ENCODE assay signal across 8 cellular contexts in the genomic region with DNA sequence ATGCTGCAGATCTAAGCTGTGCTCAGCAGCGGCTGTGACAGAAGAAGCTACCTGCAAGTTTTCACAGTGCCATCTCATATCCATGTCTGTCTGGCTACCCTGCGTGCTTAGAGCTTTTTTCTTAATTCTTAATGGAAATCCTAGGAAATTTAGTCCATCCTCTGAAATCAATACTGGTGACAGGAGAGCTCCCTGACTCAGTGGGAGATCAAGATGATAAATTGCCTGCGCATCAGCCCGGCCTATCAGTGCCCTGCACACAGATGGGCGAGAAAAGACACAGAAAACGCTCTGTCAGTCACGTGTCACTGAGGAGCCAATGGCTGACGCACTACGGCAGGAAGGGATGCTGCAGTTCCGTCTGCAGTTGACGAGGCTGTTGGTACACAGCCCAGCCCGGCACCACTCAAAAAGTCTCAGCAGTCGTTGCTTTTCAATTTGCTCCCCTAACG.
DNase-seq lines count a peak whose midpoint lies in the region; ATAC-seq and TF ChIP-seq lines count a peak whose summit lies in the region.

No MANE protein-coding gene starts in this region.

- no peak overlapping the region for H3K14ac ChIP-seq in H9 (ENCODE audit: insufficient read depth, low read length)

- no peaks in the 10 kb centered on the region for H3K36me3 ChIP-seq in WERI-Rb-1

- no peaks in the 10 kb centered on the region for H3K79me1 ChIP-seq in H9 (ENCODE audit: insufficient read depth, low read depth, low read length, poor library complexity, severe bottlenecking)

- no peaks in the 10 kb centered on the region for H3K27me3 Mint-ChIP-seq in H9 (ENCODE audit: low read depth)

- peak overlapping the region; percentile 43 for H3K4me2 ChIP-seq in H9 (ENCODE audit: insufficient read depth, insufficient read length, low read length)

- no peak overlapping the region for H3K56ac ChIP-seq in H9 (ENCODE audit: insufficient read length, low read depth, low read length)

- no peak overlapping the region for H3K18ac ChIP-seq in H9 (ENCODE audit: insufficient read length, low read depth, low read length)

- H3K9ac ChIP-seq in H9 (ENCODE audit: extremely low read depth, insufficient read length, low read length): no peak overlapping the region

- WGBS in H9 (ENCODE audit: extremely low coverage, insufficient read length, low lambda C conversion rate): no CpG with 5 or more reads among the region's 14 CpGs

- H4K5ac ChIP-seq in H9 (ENCODE audit: insufficient read length, low read depth, low read length): no peak overlapping the region

- H3K36me3 Mint-ChIP-seq in H9 (ENCODE audit: insufficient read depth in 1 of 3, low read depth in 3 of 3): no peaks in the 10 kb centered on the region

- no peak overlapping the region for H2BK20ac ChIP-seq in H9 (ENCODE audit: low read depth, low read length, poor library complexity, severe bottlenecking)

- no peaks in the 10 kb centered on the region for H3K9me3 Mint-ChIP-seq in H9

- H3K9me3 ChIP-seq in H9 (ENCODE audit: control insufficient read depth, low read depth, low read length) (no peaks in the 10 kb centered on the region), WERI-Rb-1 (ENCODE audit: severe bottlenecking) (no peaks in the 10 kb centered on the region)

- peaks cover 5% of the 10 kb centered on the region for H3K23me2 ChIP-seq in H9 (ENCODE audit: insufficient read length, low read depth, low read length, poor library complexity, severe bottlenecking)

- H2AFZ ChIP-seq in H9 (ENCODE audit: low read length): no peak overlapping the region

- TF ChIP-seq CTCF in H9 (conservative IDR thresholded peaks at IDR 0.05) (no peak), WERI-Rb-1 (IDR thresholded peaks at IDR 0.05; ENCODE audit: low read depth, low read length) (no peak), cardiac fibroblast (IDR thresholded peaks at IDR 0.05; ENCODE audit: low read depth, low read length) (no peak)

- H2BK12ac ChIP-seq in H9 (ENCODE audit: insufficient read length, low read depth, low read length): no peak overlapping the region

- H3K27ac Mint-ChIP-seq in H9: peak overlapping the region in 2 of 3 experiments; percentile 95 to 96; a peak in 6 of 7 replicates

- H2AK5ac ChIP-seq in H9 (ENCODE audit: insufficient read length, low read length): no peak overlapping the region

- H4K8ac ChIP-seq in H9 (replicated peaks; ENCODE audit: insufficient read length, low read depth, low read length): no peak overlapping the region

- peak; percentile 91 for DNase-seq in DMS153 (lab: John Stamatoyannopoulos, UW)
- peak; percentile 83 for DNase-seq in H9
- DNase-seq in NCI-H1417 treated with DMSO at 0.1 percent for 48 hours (lab: John Stamatoyannopoulos, UW): peak; percentile 91
- peak; percentile 95 for DNase-seq in WERI-Rb-1
- peak; percentile 0 to 33 for DNase-seq in cardiac fibroblast (ENCODE audit: low read depth in 2 of 2)
- peak; percentile 78 for DNase-seq in kidney glomerular epithelial cell (lab: John Stamatoyannopoulos, UW)
- peak; percentile 55 to 59 for DNase-seq in stimulated activated CD4-positive, alpha-beta T cell treated with anti-CD3 and anti-CD28 coated beads, Interleukin-2, amount 100 ng/mL, for 24 hours

- no peak overlapping the region for H3T11ph ChIP-seq in H9 (ENCODE audit: low read length)

- H2BK15ac ChIP-seq in H9 (ENCODE audit: low read depth, low read length): no peak overlapping the region

- no peak for ATAC-seq in HG02973 (IDR thresholded peaks at IDR 0.05; ENCODE audit: unreplicated experiment)

- peak overlapping the region; percentile 47 for H3K4me3 ChIP-seq in WERI-Rb-1 (ENCODE audit: low read depth, low read length)
- H3K4me3 ChIP-seq in cardiac fibroblast (replicated peaks in 1 of 2; ENCODE audit: low read depth in 2 of 2, low read length in 2 of 2): no peak overlapping the region

- H3K27ac ChIP-seq in H9 (ENCODE audit: insufficient read length, low read depth, low read length) (no peak overlapping the region), WERI-Rb-1 (peak overlapping the region; percentile 74)

- no peak overlapping the region for H2BK120ac ChIP-seq in H9 (ENCODE audit: low read depth, low read length, poor library complexity, severe bottlenecking)

- H3K4me1 ChIP-seq in H9 (ENCODE audit: insufficient read depth, low read length): no peaks in the 10 kb centered on the region

- no peaks in the 10 kb centered on the region for H3K27me3 ChIP-seq in H9 (ENCODE audit: insufficient read depth, low read length)
- no peaks in the 10 kb centered on the region for H3K27me3 ChIP-seq in WERI-Rb-1 (ENCODE audit: insufficient read depth, low read depth, severe bottlenecking)

- H4K20me1 ChIP-seq in H9 (ENCODE audit: control insufficient read depth, insufficient read depth, insufficient read length): no peaks in the 10 kb centered on the region

- H3K4me1 Mint-ChIP-seq in H9: peaks cover 42 to 45% of the 10 kb centered on the region in 2 experiments

- no peak overlapping the region for H4K91ac ChIP-seq in H9 (ENCODE audit: insufficient read length, low read depth, low read length)

- no peaks in the 10 kb centered on the region for H3K79me2 ChIP-seq in H9 (ENCODE audit: insufficient read depth, low read length)

- peak overlapping the region; percentile 61 to 79 for H3K4me3 Mint-ChIP-seq in H9

- H2BK5ac ChIP-seq in H9 (ENCODE audit: insufficient read length, low read length): no peak overlapping the region

- no peak overlapping the region for H3K23ac ChIP-seq in H9 (ENCODE audit: insufficient read length, low read depth, low read length)

- H3K4ac ChIP-seq in H9 (ENCODE audit: low read depth, low read length): no peak overlapping the region

Comparison
In these comparisons a context has a peak if more than half of its experiments do, and no peak if none do; other contexts are left out.
1. DNase-seq: peak in every context shown above with its lines; median percentile 95 in WERI-Rb-1; 91 in DMS153; 91 in NCI-H1417 treated with DMSO at 0.1 percent for 48 hours; 83 in H9; 78 in kidney glomerular epithelial cell; 57 in stimulated activated CD4-positive, alpha-beta T cell treated with anti-CD3 and anti-CD28 coated beads, Interleukin-2, amount 100 ng/mL, for 24 hours; 16 in cardiac fibroblast.